In the genomic region with DNA sequence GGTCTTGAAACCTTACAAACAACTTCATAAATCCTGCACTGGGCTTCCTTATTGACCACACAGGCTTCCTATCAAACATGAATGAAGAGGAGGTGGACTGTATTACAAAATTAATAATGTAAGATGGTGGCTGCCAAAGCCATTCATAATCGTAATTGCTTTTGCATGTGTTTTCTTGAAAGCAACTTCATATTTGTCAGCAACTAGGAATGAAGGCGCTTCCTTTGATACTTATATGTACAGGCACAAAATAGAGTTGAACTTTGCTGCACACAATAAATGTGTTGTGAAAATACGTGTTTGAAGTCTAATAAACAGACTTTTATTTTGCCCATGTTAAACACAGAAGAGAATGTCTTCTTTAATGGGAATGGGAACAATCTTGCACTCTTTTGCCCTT, we compare ENCODE assay signal across 36 cellular contexts.
"Had no signal": no experiment of that assay in that cellular context is flagged by ENCODE, and none has a peak within 500 bp of the region (broad histone marks: within the 10 kb centered on the region; RNA-seq: fewer than 3 reads in every experiment).

No MANE protein-coding gene starts in this region.

- H3K27me3 ChIP-seq: adrenal gland, Peyer's patch, SJSA1 had no signal

- H3K4me1 Mint-ChIP-seq: activated B cell treated with CpG ODN at 0.5 μM for 24 hours, brain, T-cell had no signal

- H3K27me3 Mint-ChIP-seq: activated B cell treated with CpG ODN at 0.5 μM for 24 hours; activated CD4-positive, alpha-beta memory T cell treated with anti-CD3 and anti-CD28 coated beads for 36 hours; T-cell had no signal

- ATAC-seq: activated naive CD4-positive, alpha-beta T cell treated with anti-CD3 and anti-CD28 coated beads, Interleukin-2, amount 50 U/mL, for 72 hours; activated T-cell treated with anti-CD3 and anti-CD28 coated beads, Interleukin-2, amount 50 U/mL, for 4 hours; PC-3; T-cell had no signal

- DNase-seq: activated B cell treated with CpG ODN at 0.5 μM for 24 hours; activated CD4-positive, alpha-beta memory T cell treated with anti-CD3 and anti-CD28 coated beads for 36 hours; activated CD4-positive, alpha-beta T cell treated with anti-CD3 and anti-CD28 coated beads for 4 hours; activated CD4-positive, alpha-beta T cell treated with anti-CD3 and anti-CD28 coated beads, Interleukin-2, amount 50 U/mL, for 1 hour; activated CD4-positive, CD25-positive, alpha-beta regulatory T cell treated with anti-CD3 and anti-CD28 coated beads, Interleukin-2, amount 50 U/mL, for 72 hours; activated CD8-positive, alpha-beta memory T cell treated with anti-CD3 and anti-CD28 coated beads, Interleukin-2, amount 50 U/mL, for 4 hours; activated gamma-delta T cell treated with Interleukin-2 at 50 U/mL for 16 hours; activated naive CD4-positive, alpha-beta T cell treated with anti-CD3 and anti-CD28 coated beads for 36 hours; activated T-cell treated with anti-CD3 and anti-CD28 coated beads for 4 hours; activated T-cell treated with anti-CD3 and anti-CD28 coated beads, Interleukin-2, amount 50 U/mL, for 4 hours; adrenal gland; caudate nucleus; cerebellar nuclear complex; MM.1S; MV-4-11; NCI-H1092; NCI-H1436 treated with DMSO at 0.1 percent for 48 hours; NCI-H1694 treated with DMSO at 0.1 percent for 48 hours; NCI-H2029; NCI-H2171; NCI-H510A; NCI-H526; NCI-H748 treated with DMSO at 0.1 percent for 48 hours; NK-92 treated with Interleukin-12 subunit alpha and Interleukin-12 subunit beta, amount 100 ng/mL, for 24 hours; PC-3; Peyer's patch; RPMI8226; SHP77 treated with DMSO at 0.1 percent for 48 hours; T-cell; T-helper 2 cell; T-helper 9 cell had no signal

- H3K4me3 ChIP-seq: adrenal gland, Peyer's patch, SJSA1 had no signal

- H3K27ac ChIP-seq: adrenal gland, Peyer's patch, SJSA1, VCaP had no signal

- H3K36me3 ChIP-seq: adrenal gland, Peyer's patch had no signal

- H3K9me3 Mint-ChIP-seq: activated B cell treated with CpG ODN at 0.5 μM for 24 hours; activated CD4-positive, alpha-beta memory T cell treated with anti-CD3 and anti-CD28 coated beads for 36 hours; activated naive CD4-positive, alpha-beta T cell treated with anti-CD3 and anti-CD28 coated beads for 36 hours; activated naive CD4-positive, alpha-beta T cell treated with anti-CD3 and anti-CD28 coated beads, Interleukin-2, amount 50 U/mL, for 72 hours; activated T-cell treated with anti-CD3 and anti-CD28 coated beads, Interleukin-2, amount 50 U/mL, for 4 hours; activated T-helper 1 cell treated with anti-CD3 and anti-CD28 coated beads, Interleukin-12 subunit alpha, Interleukin-12 subunit beta, Interleukin-2, Interleukin-4 antibody, amounts not matched to agents 30 ng/mL and 10 ng/mL and 1 ng/mL, durations not matched to agents 14 hours and 24 hours and 36 hours; brain; T-cell had no signal

- H3K36me3 Mint-ChIP-seq: activated CD4-positive, alpha-beta memory T cell treated with anti-CD3 and anti-CD28 coated beads for 36 hours; activated naive CD4-positive, alpha-beta T cell treated with anti-CD3 and anti-CD28 coated beads, Interleukin-2, amount 50 U/mL, for 72 hours; brain; T-cell had no signal

- H3K27ac Mint-ChIP-seq: activated B cell treated with CpG ODN at 0.5 μM for 24 hours; activated CD4-positive, alpha-beta memory T cell treated with anti-CD3 and anti-CD28 coated beads for 36 hours; activated naive CD4-positive, alpha-beta T cell treated with anti-CD3 and anti-CD28 coated beads for 36 hours; activated naive CD4-positive, alpha-beta T cell treated with anti-CD3 and anti-CD28 coated beads, Interleukin-2, amount 50 U/mL, for 72 hours; activated T-helper 1 cell treated with anti-CD3 and anti-CD28 coated beads, Interleukin-12 subunit alpha, Interleukin-12 subunit beta, Interleukin-2, Interleukin-4 antibody, amounts not matched to agents 30 ng/mL and 10 ng/mL and 1 ng/mL, durations not matched to agents 14 hours and 24 hours and 36 hours; brain; T-cell had no signal

- H3K4me1 ChIP-seq: adrenal gland, Peyer's patch had no signal

- H3K9me3 ChIP-seq: adrenal gland, Peyer's patch, SJSA1 had no signal

- H3K4me3 Mint-ChIP-seq: activated B cell treated with CpG ODN at 0.5 μM for 24 hours; activated CD4-positive, alpha-beta memory T cell treated with anti-CD3 and anti-CD28 coated beads for 36 hours; activated naive CD4-positive, alpha-beta T cell treated with anti-CD3 and anti-CD28 coated beads for 36 hours; activated T-cell treated with anti-CD3 and anti-CD28 coated beads, Interleukin-2, amount 50 U/mL, for 4 hours; activated T-helper 1 cell treated with anti-CD3 and anti-CD28 coated beads, Interleukin-12 subunit alpha, Interleukin-12 subunit beta, Interleukin-2, Interleukin-4 antibody, amounts not matched to agents 30 ng/mL and 10 ng/mL and 1 ng/mL, durations not matched to agents 14 hours and 24 hours and 36 hours; brain; T-cell had no signal
